ENCODE assay signal across 8 cellular contexts in the genomic region with DNA sequence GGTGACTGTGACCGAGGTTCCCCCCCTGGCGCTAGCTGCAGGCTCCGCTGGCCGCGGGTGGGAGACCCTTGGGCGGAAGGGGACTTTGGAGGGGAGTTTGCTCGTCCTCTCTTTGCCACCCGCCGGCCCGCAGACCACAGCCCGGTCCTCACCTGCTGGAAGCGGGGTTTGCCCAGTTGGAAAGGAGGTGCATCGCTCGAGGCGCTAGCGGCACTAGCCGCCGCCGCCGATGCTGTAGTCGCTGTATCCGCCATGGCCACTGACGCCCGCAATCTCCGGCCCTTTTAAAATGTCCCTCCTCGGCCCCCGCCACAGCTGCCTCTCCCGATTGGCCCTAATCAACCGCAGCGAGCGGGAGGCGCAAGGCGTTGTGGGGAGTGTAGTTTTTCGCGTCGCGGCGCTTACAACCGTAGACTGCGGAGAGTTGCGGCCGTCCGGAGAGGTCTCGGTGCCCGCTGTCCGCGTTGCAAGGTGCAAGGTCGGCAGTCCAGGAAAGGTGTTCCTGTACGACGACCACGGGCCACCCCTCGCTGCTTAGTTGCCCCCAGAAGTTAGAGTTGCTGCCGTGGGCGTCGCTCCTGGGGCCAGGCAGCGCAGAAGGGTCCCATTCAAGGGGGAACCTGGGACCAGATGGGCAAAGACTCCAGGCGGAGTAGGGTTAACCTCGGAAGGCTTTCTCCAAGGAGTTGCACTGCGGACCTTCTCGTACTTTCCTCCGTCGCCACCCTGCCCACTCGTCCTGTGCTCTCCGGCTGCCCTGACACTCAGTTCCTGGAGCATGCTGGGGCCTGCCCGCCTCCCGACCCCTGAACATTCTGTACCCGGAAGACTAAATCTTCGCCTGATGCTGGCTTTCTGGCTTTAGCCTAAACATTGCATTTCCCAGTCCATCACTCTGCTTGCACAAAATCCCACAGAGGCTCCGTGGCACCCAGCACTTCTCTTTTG. TPM values are rescaled to one million over a fixed set of nuclear protein-coding genes. Genes with fewer than 3 reads are reported as not detected.
DNase-seq lines count a peak whose midpoint lies in the region; ATAC-seq and TF ChIP-seq lines count a peak whose summit lies in the region.

A gene with protein sequence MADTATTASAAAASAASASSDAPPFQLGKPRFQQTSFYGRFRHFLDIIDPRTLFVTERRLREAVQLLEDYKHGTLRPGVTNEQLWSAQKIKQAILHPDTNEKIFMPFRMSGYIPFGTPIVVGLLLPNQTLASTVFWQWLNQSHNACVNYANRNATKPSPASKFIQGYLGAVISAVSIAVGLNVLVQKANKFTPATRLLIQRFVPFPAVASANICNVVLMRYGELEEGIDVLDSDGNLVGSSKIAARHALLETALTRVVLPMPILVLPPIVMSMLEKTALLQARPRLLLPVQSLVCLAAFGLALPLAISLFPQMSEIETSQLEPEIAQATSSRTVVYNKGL (minus strand): TSS at position 261 of the 948 bp plus-strand sequence. CDS start 7 bp downstream, at position 254.

- peak within 1 kb of the TSS; percentile 72 for H3K27ac ChIP-seq in parathyroid adenoma
- peak within 1 kb of the TSS; percentile 94 to 97 (median 96) for H3K27ac ChIP-seq in transverse colon

- H3K9ac ChIP-seq in parathyroid adenoma: peak within 1 kb of the TSS; percentile 14

- TF ChIP-seq CTCF in GM12864 (IDR thresholded peaks at IDR 0.05; ENCODE audit: low read depth, low read length, missing control alignments) (no peak), parathyroid adenoma (IDR thresholded peaks at IDR 0.05) (peak; percentile 27), transverse colon (IDR thresholded peaks at IDR 0.05) (peak in 3 of 5 experiments; percentile 28 to 47 (median 39))

- peaks cover 2% of the 10 kb centered on the region for H3K79me2 ChIP-seq in parathyroid adenoma

- in situ Hi-C loops in transverse colon (cut with MboI; ENCODE audit: low pct_ligation_motif_present in 1 of 4, low pct_unique_long_range_greater_than_20kb in 1 of 4, low sequenced_read_pairs in 3 of 4): no loop called here

- H3K4me2 ChIP-seq in parathyroid adenoma (ENCODE audit: low read length): peak within 1 kb of the TSS; percentile 99

- no peaks in the 10 kb centered on the region for H3K36me3 ChIP-seq in parathyroid adenoma (ENCODE audit: control insufficient read depth, insufficient read depth, low read length)
- H3K36me3 ChIP-seq in transverse colon: no peaks in the 10 kb centered on the region

- no peaks in the 10 kb centered on the region for H3K27me3 ChIP-seq in parathyroid adenoma (ENCODE audit: control insufficient read depth, insufficient read depth, low read length)
- no peaks in the 10 kb centered on the region for H3K27me3 ChIP-seq in transverse colon

- peak; percentile 82 for TF ChIP-seq POLR2A in transverse colon (IDR thresholded peaks at IDR 0.05)

- no peaks in the 10 kb centered on the region for H3K9me3 ChIP-seq in parathyroid adenoma (ENCODE audit: control insufficient read depth, low read length)
- no peaks in the 10 kb centered on the region for H3K9me3 ChIP-seq in transverse colon

- H2AFZ ChIP-seq in parathyroid adenoma: peak within 1 kb of the TSS; percentile 93

- TF ChIP-seq EP300 in transverse colon (IDR thresholded peaks at IDR 0.05; ENCODE audit: low read depth): no peak

- peak; percentile 75 for ATAC-seq in HG02678 (IDR thresholded peaks at IDR 0.05; ENCODE audit: unreplicated experiment)
- peak; percentile 94 for ATAC-seq in Right ventricle myocardium superior (ENCODE audit: poor library complexity)

- 0 to 2% methylated on average over 1 to 54 of the region's 69 CpGs for WGBS in transverse colon (ENCODE audit: low coverage in 1 of 2), 2 donors

- intact Hi-C loops in Right ventricle myocardium superior (cut with DNase I): loop anchor here (5.0 kb wide), 2 partner anchors 106 to 179 kb away; no protein-coding TSS in a partner anchor
- intact Hi-C loops in transverse colon (cut with DNase I; ENCODE audit: low total_unique reads): loop anchor here (2.0 to 5.0 kb wide), 2 partner anchors 43 to 106 kb away; no protein-coding TSS in a partner anchor

- H3K4me1 ChIP-seq in parathyroid adenoma: peaks cover 31% of the 10 kb centered on the region
- peaks cover 12 to 26% (median 20%) of the 10 kb centered on the region in 4 donors for H3K4me1 ChIP-seq in transverse colon

- peak within 1 kb of the TSS; percentile 83 for H3K4me3 ChIP-seq in GM12864 (ENCODE audit: low read depth, low read length)
- peak within 1 kb of the TSS; percentile 96 for H3K4me3 ChIP-seq in parathyroid adenoma (ENCODE audit: low read depth, low read length)
- peak within 1 kb of the TSS; percentile 70 to 94 (median 85) for H3K4me3 ChIP-seq in transverse colon

- DNase-seq in GM12864 (ENCODE audit: low read depth) (peak; percentile 27), NCI-H1417 (lab: John Stamatoyannopoulos, UW) (peak; percentile 74 to 99 (median 98)), SW 1271 (lab: John Stamatoyannopoulos, UW) (peak; percentile 80 to 88), Right ventricle myocardium superior (peak; percentile 98), transverse colon (peak; percentile 95)
- peak; percentile 70 for DNase-seq in activated naive CD8-positive, alpha-beta T cell treated with anti-CD3 and anti-CD28 coated beads, Interleukin-2, amount 50 U/mL, for 16 hours (ENCODE audit: low read depth, low spot score)

RNA-seq across cellular contexts. Expression of the gene that starts here (rescaled TPM):
- total RNA-seq in Right ventricle myocardium superior (9.7 TPM), transverse colon (10 to 100 TPM; 12.3 to 98.4 (median 42.7) TPM)

Comparison
In these comparisons a context has a peak if more than half of its experiments do, and no peak if none do; other contexts are left out.
1. Peak in every context shown above with its lines: DNase-seq, ATAC-seq, H3K4me3 ChIP-seq and H3K27ac ChIP-seq.
2. DNase-seq: peak in every context shown above with its lines; median percentile 98 in NCI-H1417; 98 in Right ventricle myocardium superior; 95 in transverse colon; 84 in SW 1271; 70 in activated naive CD8-positive, alpha-beta T cell treated with anti-CD3 and anti-CD28 coated beads, Interleukin-2, amount 50 U/mL, for 16 hours; 27 in GM12864.